Comparison of ENCODE assay signal across 1 cellular context in the genomic region with DNA sequence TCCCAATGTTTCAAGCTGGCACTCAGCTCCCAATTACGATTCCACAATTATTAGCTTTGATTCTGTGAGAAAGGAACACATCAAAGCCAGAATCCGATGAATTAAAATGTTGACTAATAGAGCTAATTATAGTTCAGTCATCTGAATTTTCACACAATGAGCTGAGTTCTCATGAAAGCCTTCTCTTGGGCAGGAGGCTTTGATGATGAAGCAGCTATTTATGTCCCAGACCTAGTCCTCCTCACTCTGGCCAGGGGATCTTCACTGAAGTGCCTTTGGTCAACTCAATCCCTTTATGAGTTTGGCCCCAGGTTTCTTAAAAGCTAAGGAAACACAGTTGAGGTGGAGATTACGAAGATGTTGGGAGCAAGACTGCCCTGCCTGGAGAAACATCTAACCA.
TF ChIP-seq lines count a peak whose summit lies in the region.

No MANE protein-coding gene starts in this region.

TF ChIP-seq in H1, 55 proteins besides CTCF, POLR2A, EP300 and RAD21:
- no peak for TF ChIP-seq TAF7 (optimal IDR thresholded peaks at IDR 0.05; ENCODE audit: borderline replicate concordance, low read depth, low read length)
- TF ChIP-seq GABPA (IDR thresholded peaks at IDR 0.05; ENCODE audit: borderline replicate concordance, insufficient read depth, low read length): no peak
- TF ChIP-seq, protein P1, sequence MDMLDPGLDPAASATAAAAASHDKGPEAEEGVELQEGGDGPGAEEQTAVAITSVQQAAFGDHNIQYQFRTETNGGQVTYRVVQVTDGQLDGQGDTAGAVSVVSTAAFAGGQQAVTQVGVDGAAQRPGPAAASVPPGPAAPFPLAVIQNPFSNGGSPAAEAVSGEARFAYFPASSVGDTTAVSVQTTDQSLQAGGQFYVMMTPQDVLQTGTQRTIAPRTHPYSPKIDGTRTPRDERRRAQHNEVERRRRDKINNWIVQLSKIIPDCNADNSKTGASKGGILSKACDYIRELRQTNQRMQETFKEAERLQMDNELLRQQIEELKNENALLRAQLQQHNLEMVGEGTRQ (IDR thresholded peaks at IDR 0.05; ENCODE audit: low read length): no peak
- TF ChIP-seq KDM1A (IDR thresholded peaks at IDR 0.05; ENCODE audit: borderline replicate concordance, low read length): no peak
- TF ChIP-seq, protein P2, sequence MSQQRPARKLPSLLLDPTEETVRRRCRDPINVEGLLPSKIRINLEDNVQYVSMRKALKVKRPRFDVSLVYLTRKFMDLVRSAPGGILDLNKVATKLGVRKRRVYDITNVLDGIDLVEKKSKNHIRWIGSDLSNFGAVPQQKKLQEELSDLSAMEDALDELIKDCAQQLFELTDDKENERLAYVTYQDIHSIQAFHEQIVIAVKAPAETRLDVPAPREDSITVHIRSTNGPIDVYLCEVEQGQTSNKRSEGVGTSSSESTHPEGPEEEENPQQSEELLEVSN (IDR thresholded peaks at IDR 0.05): no peak
- TF ChIP-seq TBP (IDR thresholded peaks at IDR 0.05; ENCODE audit: low read depth, low read length): no peak
- no peak for TF ChIP-seq SP4 (IDR thresholded peaks at IDR 0.05; ENCODE audit: low read length)
- no peak for TF ChIP-seq CTBP2 (IDR thresholded peaks at IDR 0.05; ENCODE audit: borderline replicate concordance, insufficient read depth, insufficient read length, low read length)
- TF ChIP-seq CHD1 (IDR thresholded peaks at IDR 0.05; ENCODE audit: low read depth, low read length): no peak
- TF ChIP-seq SP2 (IDR thresholded peaks at IDR 0.05; ENCODE audit: low read length): no peak
- TF ChIP-seq SP1 (IDR thresholded peaks at IDR 0.05; ENCODE audit: low read depth, low read length): no peak
- TF ChIP-seq ASH2L (IDR thresholded peaks at IDR 0.05; ENCODE audit: low read length): no peak
